Comparison of ENCODE assay signal across 7 cellular contexts in genomic region chr1:152654110-152654509, GRCh38. TPM values are rescaled to one million over a fixed set of nuclear protein-coding genes. Genes with fewer than 3 reads are reported as not detected.
DNase-seq lines count a peak whose midpoint lies in the region; ATAC-seq and TF ChIP-seq lines count a peak whose summit lies in the region.
"Had no signal": no experiment of that assay in that cellular context is flagged by ENCODE, and none has a peak within 500 bp of the region (broad histone marks: within the 10 kb centered on the region; RNA-seq: fewer than 3 reads in every experiment).

No MANE protein-coding gene starts in this region.

- no peaks in the 10 kb centered on the region for H3K4me1 ChIP-seq in SK-N-SH (ENCODE audit: control insufficient read depth in 1 of 2, insufficient read depth in 2 of 2, low read depth in 1 of 2, low read length in 1 of 2)
- H3K4me1 ChIP-seq in endodermal cell (ENCODE audit: control insufficient read depth, insufficient read depth, low read length): no peaks in the 10 kb centered on the region

- H3K4me3 Mint-ChIP-seq in endodermal cell: no peak overlapping the region

- H3K9ac ChIP-seq in SK-N-SH: no peak overlapping the region
- H3K9ac ChIP-seq in endodermal cell (ENCODE audit: extremely low read depth, low read length, poor library complexity, severe bottlenecking): no peak overlapping the region

- H3K36me3 ChIP-seq in SK-N-SH (replicated peaks in 1 of 2; ENCODE audit: control insufficient read depth in 1 of 2, insufficient read depth in 2 of 2, low read length in 1 of 2): no peaks in the 10 kb centered on the region
- no peaks in the 10 kb centered on the region for H3K36me3 ChIP-seq in endodermal cell (ENCODE audit: control insufficient read depth, insufficient read depth, low read length)

- 18% methylated on average over 10 of the region's 10 CpGs for WGBS in SK-N-SH (ENCODE audit: low lambda C conversion rate)
- 45 to 60% methylated on average over 1 to 10 of the region's 10 CpGs for WGBS in endodermal cell (ENCODE audit: insufficient coverage in 1 of 2, insufficient read length in 1 of 2), 2 experiments

- H3F3A ChIP-seq in SK-N-SH (replicated peaks; ENCODE audit: insufficient read depth): peaks cover 6% of the 10 kb centered on the region

- DNase-seq in AG20443 (ENCODE audit: low spot score) (peak; percentile 71), SK-N-SH (peak; percentile 49), endodermal cell (peak; percentile 83), NCI-H128 (lab: John Stamatoyannopoulos, UW; ENCODE audit: unreplicated experiment) (no peak)
- DNase-seq in stimulated activated CD4-positive, alpha-beta T cell treated with anti-CD3 and anti-CD28 coated beads, Interleukin-12 subunit alpha, Interleukin-12 subunit beta, amount 100 ng/mL, for 48 hours (ENCODE audit: low read depth in 2 of 3, low spot score in 1 of 3): peak; percentile 15 to 71 (median 41)

- H3K9me3 ChIP-seq in SK-N-SH (no peaks in the 10 kb centered on the region), endodermal cell (ENCODE audit: control insufficient read depth, low read length) (peaks cover 88% of the 10 kb centered on the region)

- H3K27me3 ChIP-seq in SK-N-SH (ENCODE audit: insufficient read depth) (no peaks in the 10 kb centered on the region), endodermal cell (ENCODE audit: control insufficient read depth, insufficient read depth, low read length, poor library complexity, severe bottlenecking) (no peaks in the 10 kb centered on the region)

- TF ChIP-seq RAD21 in SK-N-SH (IDR thresholded peaks at IDR 0.05; ENCODE audit: low read length): peak; percentile 61

- H3K27me3 Mint-ChIP-seq in endodermal cell (ENCODE audit: insufficient read depth): no peaks in the 10 kb centered on the region

- H3K27ac ChIP-seq in SK-N-SH (ENCODE audit: low read depth in 2 of 2, low read length in 1 of 2) (no peak overlapping the region), endodermal cell (ENCODE audit: low read depth, low read length) (no peak overlapping the region)

- H3K4me2 ChIP-seq in SK-N-SH: no peak overlapping the region

- no peaks in the 10 kb centered on the region for H3K4me1 Mint-ChIP-seq in endodermal cell

- H3K9me3 Mint-ChIP-seq in endodermal cell: peaks cover 86% of the 10 kb centered on the region

- no peaks in the 10 kb centered on the region for H3K36me3 Mint-ChIP-seq in endodermal cell (ENCODE audit: low read depth)

- H3K27ac Mint-ChIP-seq in endodermal cell: no peak overlapping the region

- CTCF ChIA-PET in SK-N-SH (lab: Yijun Ruan, JAX): interaction anchor here (0.6 to 4.9 kb wide), 19 partner anchors 9 to 576 kb away, joined by 3 to 37 read pairs (median 3); partner anchors contain the start of genes LCE2D and LCE3A

- TF ChIP-seq CTCF in SK-N-SH (IDR thresholded peaks at IDR 0.05) (peak; percentile 81), endodermal cell (conservative IDR thresholded peaks at IDR 0.05) (peak; percentile 69)

- POLR2A ChIA-PET in SK-N-SH (lab: Yijun Ruan, JAX): no interaction called here

- no peak; a peak in 1 of 4 replicates for TF ChIP-seq EP300 in SK-N-SH (IDR thresholded peaks at IDR 0.05; ENCODE audit: borderline replicate concordance in 1 of 2, low read depth in 1 of 2, low read length in 1 of 2)

- no peak overlapping the region for H2AFZ ChIP-seq in SK-N-SH (ENCODE audit: low read depth)

- no peaks in the 10 kb centered on the region for H4K20me1 ChIP-seq in SK-N-SH (ENCODE audit: insufficient read depth)

- ATAC-seq in HG02798 (IDR thresholded peaks at IDR 0.05; ENCODE audit: poor library complexity, unreplicated experiment): peak; percentile 66

- H3K79me2 ChIP-seq in SK-N-SH (ENCODE audit: insufficient read depth): no peaks in the 10 kb centered on the region

- H3K9me2 ChIP-seq in SK-N-SH: no peaks in the 10 kb centered on the region

- H3K4me3 ChIP-seq in SK-N-SH (ENCODE audit: low read depth in 2 of 2, low read length in 1 of 2): no peak overlapping the region
- no peak overlapping the region for H3K4me3 ChIP-seq in endodermal cell (ENCODE audit: low read length)

TF ChIP-seq in SK-N-SH, 30 proteins besides CTCF, POLR2A, EP300 and RAD21:
- TF ChIP-seq, protein P1, sequence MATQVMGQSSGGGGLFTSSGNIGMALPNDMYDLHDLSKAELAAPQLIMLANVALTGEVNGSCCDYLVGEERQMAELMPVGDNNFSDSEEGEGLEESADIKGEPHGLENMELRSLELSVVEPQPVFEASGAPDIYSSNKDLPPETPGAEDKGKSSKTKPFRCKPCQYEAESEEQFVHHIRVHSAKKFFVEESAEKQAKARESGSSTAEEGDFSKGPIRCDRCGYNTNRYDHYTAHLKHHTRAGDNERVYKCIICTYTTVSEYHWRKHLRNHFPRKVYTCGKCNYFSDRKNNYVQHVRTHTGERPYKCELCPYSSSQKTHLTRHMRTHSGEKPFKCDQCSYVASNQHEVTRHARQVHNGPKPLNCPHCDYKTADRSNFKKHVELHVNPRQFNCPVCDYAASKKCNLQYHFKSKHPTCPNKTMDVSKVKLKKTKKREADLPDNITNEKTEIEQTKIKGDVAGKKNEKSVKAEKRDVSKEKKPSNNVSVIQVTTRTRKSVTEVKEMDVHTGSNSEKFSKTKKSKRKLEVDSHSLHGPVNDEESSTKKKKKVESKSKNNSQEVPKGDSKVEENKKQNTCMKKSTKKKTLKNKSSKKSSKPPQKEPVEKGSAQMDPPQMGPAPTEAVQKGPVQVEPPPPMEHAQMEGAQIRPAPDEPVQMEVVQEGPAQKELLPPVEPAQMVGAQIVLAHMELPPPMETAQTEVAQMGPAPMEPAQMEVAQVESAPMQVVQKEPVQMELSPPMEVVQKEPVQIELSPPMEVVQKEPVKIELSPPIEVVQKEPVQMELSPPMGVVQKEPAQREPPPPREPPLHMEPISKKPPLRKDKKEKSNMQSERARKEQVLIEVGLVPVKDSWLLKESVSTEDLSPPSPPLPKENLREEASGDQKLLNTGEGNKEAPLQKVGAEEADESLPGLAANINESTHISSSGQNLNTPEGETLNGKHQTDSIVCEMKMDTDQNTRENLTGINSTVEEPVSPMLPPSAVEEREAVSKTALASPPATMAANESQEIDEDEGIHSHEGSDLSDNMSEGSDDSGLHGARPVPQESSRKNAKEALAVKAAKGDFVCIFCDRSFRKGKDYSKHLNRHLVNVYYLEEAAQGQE (IDR thresholded peaks at IDR 0.05; ENCODE audit: low read depth, low read length): no peak
- TF ChIP-seq RCOR1 (IDR thresholded peaks at IDR 0.05; ENCODE audit: low read length) (no peak), SMC3 (IDR thresholded peaks at IDR 0.05; ENCODE audit: low read depth, low read length) (0 out of 2 replicates have a peak, but pooled peaks have one; percentile 16), FOXJ3 (CRISPR knock-in tag; IDR thresholded peaks at IDR 0.05) (no peak), JUND (IDR thresholded peaks at IDR 0.05) (no peak), TCF12 (IDR thresholded peaks at IDR 0.05) (no peak), POLR2AphosphoS5 (IDR thresholded peaks at IDR 0.05; ENCODE audit: low read depth, low read length) (no peak)
TF ChIP-seq in SK-N-SH: peak in this region for 1.

RNA-seq across cellular contexts. Expression of gene LCE2D, which starts 9.1 kb away (rescaled TPM):
- polyA plus RNA-seq in SK-N-SH (2012; rRNA removed): not detected in 2 replicates
- not detected in 2 replicates for polyA plus RNA-seq in SK-N-SH (2012; cell fraction: cytosol; rRNA removed)
- not detected in 2 replicates for polyA plus RNA-seq in SK-N-SH (2012; cell fraction: nucleus; rRNA removed)
- total RNA-seq in endodermal cell: not detected
- polyA plus RNA-seq in endodermal cell (2013, experiment 1 of 2): not detected
- polyA plus RNA-seq in endodermal cell (2013, experiment 2 of 2): not detected
- total RNA-seq: subcutaneous adipose tissue had no signal

RNA-seq across cellular contexts. Expression of gene LCE2C, which starts 21.0 kb away (rescaled TPM):
- polyA plus RNA-seq in SK-N-SH (2012; rRNA removed): not detected in 2 replicates
- not detected in 2 replicates for polyA plus RNA-seq in SK-N-SH (2012; cell fraction: cytosol; rRNA removed)
- not detected in 2 replicates for polyA plus RNA-seq in SK-N-SH (2012; cell fraction: nucleus; rRNA removed)
- not detected for total RNA-seq in endodermal cell
- polyA plus RNA-seq in endodermal cell (2013, experiment 1 of 2): not detected
- polyA plus RNA-seq in endodermal cell (2013, experiment 2 of 2): not detected
- total RNA-seq: subcutaneous adipose tissue had no signal

RNA-seq across cellular contexts. Expression of gene LCE3A, which starts 31.2 kb away (rescaled TPM):
- not detected in 2 replicates for polyA plus RNA-seq in SK-N-SH (2012; rRNA removed)
- not detected in 2 replicates for polyA plus RNA-seq in SK-N-SH (2012; cell fraction: cytosol; rRNA removed)
- not detected in 2 replicates for polyA plus RNA-seq in SK-N-SH (2012; cell fraction: nucleus; rRNA removed)
- not detected for total RNA-seq in endodermal cell
- polyA plus RNA-seq in endodermal cell (2013, experiment 1 of 2): not detected
- polyA plus RNA-seq in endodermal cell (2013, experiment 2 of 2): not detected
- total RNA-seq: subcutaneous adipose tissue had no signal

RNA-seq across cellular contexts. Expression of gene LCE2B, which starts 31.8 kb away (rescaled TPM):
- not detected in 2 replicates for polyA plus RNA-seq in SK-N-SH (2012; rRNA removed)
- polyA plus RNA-seq in SK-N-SH (2012; cell fraction: cytosol; rRNA removed): not detected in 2 replicates
- polyA plus RNA-seq in SK-N-SH (2012; cell fraction: nucleus; rRNA removed): not detected in 2 replicates
- not detected for total RNA-seq in endodermal cell
- not detected for polyA plus RNA-seq in endodermal cell (2013, experiment 1 of 2)
- not detected for polyA plus RNA-seq in endodermal cell (2013, experiment 2 of 2)
- total RNA-seq: subcutaneous adipose tissue had no signal

RNA-seq across cellular contexts. Expression of gene LCE3B, which starts 40.5 kb away (rescaled TPM):
- polyA plus RNA-seq in SK-N-SH (2012; rRNA removed): not detected in 2 replicates
- polyA plus RNA-seq in SK-N-SH (2012; cell fraction: cytosol; rRNA removed): not detected in 2 replicates
- polyA plus RNA-seq in SK-N-SH (2012; cell fraction: nucleus; rRNA removed): not detected in 2 replicates
- not detected for total RNA-seq in endodermal cell
- not detected for polyA plus RNA-seq in endodermal cell (2013, experiment 1 of 2)
- polyA plus RNA-seq in endodermal cell (2013, experiment 2 of 2): not detected
- total RNA-seq: subcutaneous adipose tissue had no signal
